In genomic region chr3:126267169-126267975, GRCh38 we compare ENCODE assay signal across 9 cellular contexts.
A peak's percentile ranks its signal among the peaks of the same experiment; 100 is the strongest.
DNase-seq lines count a peak whose midpoint lies in the region; ATAC-seq and TF ChIP-seq lines count a peak whose summit lies in the region.
"Had no signal": no experiment of that assay in that cellular context is flagged by ENCODE, and none has a peak within 500 bp of the region (broad histone marks: within the 10 kb centered on the region; RNA-seq: fewer than 3 reads in every experiment).

No MANE protein-coding gene starts in this region.

- no peaks in the 10 kb centered on the region for H3K36me3 Mint-ChIP-seq in type B pancreatic cell

- DNase-seq in C1 segment of cervical spinal cord (lab: John Stamatoyannopoulos, UW) (peak in 9 of 14 donors; percentile 39 to 75 (median 68)), NOMO-1 treated with DMSO at 0.1 percent for 48 hours (lab: John Stamatoyannopoulos, UW; ENCODE audit: unreplicated experiment) (peak; percentile 67), epidermal melanocyte (ENCODE audit: insufficient read length, low spot score) (peak; percentile 52), medulla oblongata (ENCODE audit: extremely low spot score) (peak; percentile 61), type B pancreatic cell (ENCODE audit: extremely low spot score, unreplicated experiment) (peak; percentile 81), T-helper 2 cell (no peak)

- peak; percentile 28 for TF ChIP-seq CTCF in type B pancreatic cell (conservative IDR thresholded peaks at IDR 0.05)

- ATAC-seq in GM21576 (IDR thresholded peaks at IDR 0.05; ENCODE audit: unreplicated experiment) (no peak), HG03520 (IDR thresholded peaks at IDR 0.05; ENCODE audit: unreplicated experiment) (no peak)

- peak overlapping the region; percentile 86 for H3K4me3 Mint-ChIP-seq in type B pancreatic cell
- H3K4me3 Mint-ChIP-seq: central memory CD8-positive, alpha-beta T cell had no signal

- peak overlapping the region; percentile 84 for H3K27ac Mint-ChIP-seq in type B pancreatic cell

- H3K4me1 Mint-ChIP-seq in type B pancreatic cell (ENCODE audit: unreplicated experiment): peaks cover 16% of the 10 kb centered on the region

- H3K27me3 Mint-ChIP-seq in type B pancreatic cell: peaks cover 10% of the 10 kb centered on the region

- no peaks in the 10 kb centered on the region for H3K9me3 Mint-ChIP-seq in type B pancreatic cell
- H3K9me3 Mint-ChIP-seq: central memory CD8-positive, alpha-beta T cell had no signal

Comparison
In these comparisons a context has a peak if more than half of its experiments do, and no peak if none do; other contexts are left out.
1. DNase-seq: peak in C1 segment of cervical spinal cord (9 of 14), NOMO-1 treated with DMSO at 0.1 percent for 48 hours (single experiment), epidermal melanocyte (single experiment), medulla oblongata (single experiment) and type B pancreatic cell (single experiment); none in T-helper 2 cell (0 of 5).